ENCODE assay signal across 15 cellular contexts in genomic region chr15:69093127-69093526, GRCh38.
DNase-seq lines count a peak whose midpoint lies in the region; ATAC-seq and TF ChIP-seq lines count a peak whose summit lies in the region.
"Had no signal": no experiment of that assay in that cellular context is flagged by ENCODE, and none has a peak within 500 bp of the region (broad histone marks: within the 10 kb centered on the region; RNA-seq: fewer than 3 reads in every experiment).

No MANE protein-coding gene starts in this region.

- TF ChIP-seq CTCF in RWPE2 (IDR thresholded peaks at IDR 0.05; ENCODE audit: poor library complexity, severe bottlenecking), result no peak

- no peak overlapping the region for H3K4me3 Mint-ChIP-seq in naive thymus-derived CD4-positive, alpha-beta T cell
- no peak overlapping the region for H3K4me3 Mint-ChIP-seq in T-helper 2 cell treated with Interferon-gamma antibody and Interleukin-4, amounts not matched to agents 5 μg/mL and 100 μg/mL, for 36 hours
- H3K4me3 Mint-ChIP-seq: activated naive CD8-positive, alpha-beta T cell; mesothelial cell of epicardium had no signal

- H3K4me3 ChIP-seq in RWPE2 (ENCODE audit: severe bottlenecking), result no peak overlapping the region
- H3K4me3 ChIP-seq in naive thymus-derived CD4-positive, alpha-beta T cell (ENCODE audit: low read length), result no peak overlapping the region
- H3K4me3 ChIP-seq: esophagus muscularis mucosa, Peyer's patch had no signal

- ATAC-seq in RWPE2 (ENCODE audit: low read depth), result peak; percentile 7; the same call in 1 of the 3 replicates
- peak; percentile 57 for ATAC-seq in naive thymus-derived CD4-positive, alpha-beta T cell
- ATAC-seq in HG03039 (IDR thresholded peaks at IDR 0.05; ENCODE audit: unreplicated experiment), result no peak

- H3K9me3 Mint-ChIP-seq in naive thymus-derived CD4-positive, alpha-beta T cell, result no peaks in the 10 kb centered on the region
- H3K9me3 Mint-ChIP-seq in T-helper 2 cell treated with Interferon-gamma antibody and Interleukin-4, amounts not matched to agents 5 μg/mL and 100 μg/mL, for 36 hours, result no peaks in the 10 kb centered on the region
- H3K9me3 Mint-ChIP-seq: CD14-positive monocyte had no signal

- peak; percentile 91 for DNase-seq in H4 (ENCODE audit: low spot score)
- DNase-seq in RWPE2 (ENCODE audit: low spot score), result no peak
- DNase-seq in erythroblast (lab: John Stamatoyannopoulos, UW), result peak; percentile 84 to 89
- DNase-seq in naive thymus-derived CD4-positive, alpha-beta T cell, result no peak
- no peak for DNase-seq in inferior parietal cortex (ENCODE audit: extremely low spot score)
- no peak for DNase-seq in activated CD4-positive, alpha-beta T cell treated with anti-CD3 and anti-CD28 coated beads for 48 hours
- no peak for DNase-seq in T-helper 2 cell treated with Interferon-gamma antibody and Interleukin-4, amounts not matched to agents 5 μg/mL and 100 μg/mL, for 36 hours (ENCODE audit: low spot score)
- DNase-seq: NCI-H1105 treated with DMSO at 0.1 percent for 48 hours, NCI-H446 treated with DMSO at 0.1 percent for 48 hours, Peyer's patch had no signal

- peak; percentile 51 for TF ChIP-seq POLR2A in erythroblast (IDR thresholded peaks at IDR 0.05; ENCODE audit: low read length)

- no peaks in the 10 kb centered on the region for H3K36me3 ChIP-seq in RWPE2 (ENCODE audit: low read depth)
- H3K36me3 ChIP-seq in naive thymus-derived CD4-positive, alpha-beta T cell (ENCODE audit: control insufficient read depth in 2 of 3, insufficient read depth in 3 of 3, low read length in 3 of 3), result no peaks in the 10 kb centered on the region
- H3K36me3 ChIP-seq: esophagus muscularis mucosa, Peyer's patch had no signal

- H3K27me3 ChIP-seq in RWPE2 (ENCODE audit: insufficient read depth, poor library complexity, severe bottlenecking), result no peaks in the 10 kb centered on the region
- no peaks in the 10 kb centered on the region for H3K27me3 ChIP-seq in naive thymus-derived CD4-positive, alpha-beta T cell (ENCODE audit: control insufficient read depth in 2 of 2, insufficient read depth in 2 of 2, low read length in 2 of 2)
- H3K27me3 ChIP-seq: Peyer's patch had no signal

- CTCF ChIA-PET in naive thymus-derived CD4-positive, alpha-beta T cell (lab: Charles Lee), result no interaction called here

- POLR2A ChIA-PET in naive thymus-derived CD4-positive, alpha-beta T cell (lab: Charles Lee), result no interaction called here

- H3K4me1 Mint-ChIP-seq in naive thymus-derived CD4-positive, alpha-beta T cell, result peaks cover 0 to 3% (median 0%) of the 10 kb centered on the region in 7 donors
- H3K4me1 Mint-ChIP-seq in T-helper 2 cell treated with Interferon-gamma antibody and Interleukin-4, amounts not matched to agents 5 μg/mL and 100 μg/mL, for 36 hours (ENCODE audit: low read depth), result no peaks in the 10 kb centered on the region

- no peak overlapping the region for H3K27ac ChIP-seq in RWPE2 (ENCODE audit: poor library complexity, severe bottlenecking)
- H3K27ac ChIP-seq in naive thymus-derived CD4-positive, alpha-beta T cell (ENCODE audit: low read depth, low read length), result no peak overlapping the region
- H3K27ac ChIP-seq: esophagus muscularis mucosa, Peyer's patch had no signal

- intact Hi-C loops in naive thymus-derived CD4-positive, alpha-beta T cell (cut with micrococcal nuclease), result no loop called here

- no peak overlapping the region for H3K27ac Mint-ChIP-seq in naive thymus-derived CD4-positive, alpha-beta T cell
- H3K27ac Mint-ChIP-seq in T-helper 2 cell treated with Interferon-gamma antibody and Interleukin-4, amounts not matched to agents 5 μg/mL and 100 μg/mL, for 36 hours, result no peak overlapping the region
- H3K27ac Mint-ChIP-seq: activated naive CD8-positive, alpha-beta T cell; mesothelial cell of epicardium had no signal

- H3K9me3 ChIP-seq in RWPE2 (ENCODE audit: severe bottlenecking), result no peaks in the 10 kb centered on the region
- H3K9me3 ChIP-seq in naive thymus-derived CD4-positive, alpha-beta T cell (ENCODE audit: control insufficient read depth in 2 of 3, low read length in 3 of 3), result no peaks in the 10 kb centered on the region
- H3K9me3 ChIP-seq: esophagus muscularis mucosa, Peyer's patch had no signal

- H3K36me3 Mint-ChIP-seq in naive thymus-derived CD4-positive, alpha-beta T cell, result no peaks in the 10 kb centered on the region
- no peaks in the 10 kb centered on the region for H3K36me3 Mint-ChIP-seq in T-helper 2 cell treated with Interferon-gamma antibody and Interleukin-4, amounts not matched to agents 5 μg/mL and 100 μg/mL, for 36 hours (ENCODE audit: low read depth)
- H3K36me3 Mint-ChIP-seq: activated naive CD8-positive, alpha-beta T cell; CD14-positive monocyte; mesothelial cell of epicardium had no signal

- H3K4me1 ChIP-seq in RWPE2 (ENCODE audit: insufficient read depth, poor library complexity, severe bottlenecking), result peaks cover 34% of the 10 kb centered on the region
- H3K4me1 ChIP-seq in naive thymus-derived CD4-positive, alpha-beta T cell (ENCODE audit: control insufficient read depth in 2 of 2, insufficient read depth in 2 of 2, low read length in 2 of 2), result no peaks in the 10 kb centered on the region
- H3K4me1 ChIP-seq: Peyer's patch had no signal

- peaks cover 8 to 27% (median 15%) of the 10 kb centered on the region in 5 donors for H3K27me3 Mint-ChIP-seq in naive thymus-derived CD4-positive, alpha-beta T cell
- peaks cover 23% of the 10 kb centered on the region for H3K27me3 Mint-ChIP-seq in T-helper 2 cell treated with Interferon-gamma antibody and Interleukin-4, amounts not matched to agents 5 μg/mL and 100 μg/mL, for 36 hours (ENCODE audit: low read depth)

Comparison
In these comparisons a context has a peak if more than half of its experiments do, and no peak if none do; other contexts are left out.
1. DNase-seq: peak in H4 (single experiment) and erythroblast (2 of 2); none in RWPE2 (single experiment), naive thymus-derived CD4-positive, alpha-beta T cell (0 of 9), inferior parietal cortex (single experiment), activated CD4-positive, alpha-beta T cell treated with anti-CD3 and anti-CD28 coated beads for 48 hours (single experiment) and T-helper 2 cell treated with Interferon-gamma antibody and Interleukin-4, amounts not matched to agents 5 μg/mL and 100 μg/mL, for 36 hours (single experiment).